Comparison of ENCODE assay signal across 10 cellular contexts in genomic region chr7:101100858-101101847, GRCh38. TPM values are rescaled to one million over a fixed set of nuclear protein-coding genes. Genes with fewer than 3 reads are reported as not detected.
A peak's percentile ranks its signal among the peaks of the same experiment; 100 is the strongest.
DNase-seq lines count a peak whose midpoint lies in the region; ATAC-seq, FAIRE-seq and TF ChIP-seq lines count a peak whose summit lies in the region.
"Had no signal": no experiment of that assay in that cellular context is flagged by ENCODE, and none has a peak within 500 bp of the region (broad histone marks: within the 10 kb centered on the region; RNA-seq: fewer than 3 reads in every experiment).

No MANE protein-coding gene starts in this region.

- H3K4me1 ChIP-seq in HUES48 (ENCODE audit: control insufficient read depth, insufficient read depth, low read length): peaks cover 25% of the 10 kb centered on the region
- peaks cover 29% of the 10 kb centered on the region for H3K4me1 ChIP-seq in astrocyte (ENCODE audit: insufficient read depth, low read length)
- H3K4me1 ChIP-seq in right lobe of liver: peaks cover 2 to 59% (median 26%) of the 10 kb centered on the region in 4 donors
- H3K4me1 ChIP-seq in thoracic aorta (ENCODE audit: control insufficient read depth in 1 of 2, low read depth in 2 of 2): peaks cover 13 to 30% of the 10 kb centered on the region in 2 donors
- peaks cover 13% of the 10 kb centered on the region for H3K4me1 ChIP-seq in BE2C

- no peaks in the 10 kb centered on the region for H3K9me3 ChIP-seq in HUES48 (ENCODE audit: control insufficient read depth, insufficient read depth, low read length)
- H3K9me3 ChIP-seq in astrocyte (ENCODE audit: insufficient read depth, low read depth, low read length): no peaks in the 10 kb centered on the region
- H3K9me3 ChIP-seq in right lobe of liver: no peaks in the 10 kb centered on the region
- no peaks in the 10 kb centered on the region for H3K9me3 ChIP-seq in thoracic aorta
- no peaks in the 10 kb centered on the region for H3K9me3 ChIP-seq in BE2C

- H3K4me3 ChIP-seq in HUES48 (ENCODE audit: low read depth, low read length) (no peak overlapping the region), astrocyte (ENCODE audit: insufficient read depth, low read depth, low read length) (no peak overlapping the region), right lobe of liver (no peak overlapping the region), thoracic aorta (no peak overlapping the region), BE2C (ENCODE audit: low read depth, low read length) (no peak overlapping the region)

- peak overlapping the region; percentile 63 for H3K4me2 ChIP-seq in astrocyte (ENCODE audit: low read length)

- intact Hi-C loops in right lobe of liver (cut with DNase I): no loop called here

- peaks cover 39% of the 10 kb centered on the region for H3K4me1 Mint-ChIP-seq in astrocyte (ENCODE audit: low read depth, unreplicated experiment)

- 85% methylated on average over 11 of the region's 18 CpGs for WGBS in right lobe of liver (ENCODE audit: insufficient coverage, low coverage, low lambda C conversion rate, missing lambda C conversion rate)

- no peak for FAIRE-seq in astrocyte (lab: Jason Lieb, UNC)

- H3K36me3 ChIP-seq in HUES48 (ENCODE audit: control insufficient read depth, insufficient read depth, low read length) (no peaks in the 10 kb centered on the region), astrocyte (ENCODE audit: insufficient read depth, low read length) (no peaks in the 10 kb centered on the region), right lobe of liver (no peaks in the 10 kb centered on the region), thoracic aorta (no peaks in the 10 kb centered on the region), BE2C (no peaks in the 10 kb centered on the region)

- peak overlapping the region; percentile 60 for H3K4me3 Mint-ChIP-seq in astrocyte (ENCODE audit: unreplicated experiment)
- H3K4me3 Mint-ChIP-seq: T-cell had no signal

- ATAC-seq in right lobe of liver: no peak
- no peak for ATAC-seq in thoracic aorta (ENCODE audit: insufficient number of reproducible peaks, low FRiP score, low read depth)
- ATAC-seq in left lobe of liver: no peak
- ATAC-seq in GM21786 (IDR thresholded peaks at IDR 0.05; ENCODE audit: unreplicated experiment): no peak

- TF ChIP-seq CTCF in astrocyte (IDR thresholded peaks at IDR 0.05; ENCODE audit: insufficient read depth, low read depth, low read length) (no peak), right lobe of liver (IDR thresholded peaks at IDR 0.05) (no peak), thoracic aorta (IDR thresholded peaks at IDR 0.05) (no peak), BE2C (IDR thresholded peaks at IDR 0.05; ENCODE audit: low read depth, low read length) (no peak)

- no peaks in the 10 kb centered on the region for H3K27me3 Mint-ChIP-seq in astrocyte (ENCODE audit: low read depth, unreplicated experiment)

- H4K20me1 ChIP-seq in astrocyte (ENCODE audit: insufficient read depth, low read length): no peaks in the 10 kb centered on the region

- DNase-seq in astrocyte (ENCODE audit: low read depth): no peak
- no peak for DNase-seq in right lobe of liver
- DNase-seq in thoracic aorta (ENCODE audit: low spot score): no peak
- DNase-seq in left lobe of liver (ENCODE audit: low spot score): no peak
- DNase-seq in C1 segment of cervical spinal cord (lab: John Stamatoyannopoulos, UW): no peak
- no peak for DNase-seq in BE2C
- DNase-seq: NCI-H526 treated with DMSO at 0.1 percent for 48 hours had no signal

- TF ChIP-seq POLR2A in right lobe of liver (IDR thresholded peaks at IDR 0.05): no peak

- H3K9ac ChIP-seq in HUES48 (ENCODE audit: low read depth, low read length): peak overlapping the region; percentile 37; the same call in 1 of the 2 replicates
- H3K9ac ChIP-seq in astrocyte (ENCODE audit: low read length): peak overlapping the region; percentile 79

- H3K27me3 ChIP-seq in HUES48 (ENCODE audit: control insufficient read depth, insufficient read depth, low read length) (no peaks in the 10 kb centered on the region), astrocyte (ENCODE audit: insufficient read depth, low read length) (no peaks in the 10 kb centered on the region), right lobe of liver (no peaks in the 10 kb centered on the region), thoracic aorta (replicated peaks; ENCODE audit: insufficient read depth) (no peaks in the 10 kb centered on the region), BE2C (no peaks in the 10 kb centered on the region)

- H3K36me3 Mint-ChIP-seq in astrocyte (ENCODE audit: low read depth, unreplicated experiment): peaks cover 3% of the 10 kb centered on the region
- H3K36me3 Mint-ChIP-seq: T-cell had no signal

- H3K79me2 ChIP-seq in astrocyte (ENCODE audit: insufficient read depth, low read length): peaks cover 7% of the 10 kb centered on the region

- no peak overlapping the region for H2AFZ ChIP-seq in astrocyte (ENCODE audit: low read depth, low read length)

- H3K27ac ChIP-seq in HUES48 (ENCODE audit: low read depth, low read length): peak overlapping the region; percentile 68
- peak overlapping the region; percentile 98 for H3K27ac ChIP-seq in astrocyte (ENCODE audit: low read depth, low read length)
- peak overlapping the region in 2 of 3 donors; percentile 56 to 68 for H3K27ac ChIP-seq in right lobe of liver
- peak overlapping the region; percentile 90 to 93 for H3K27ac ChIP-seq in thoracic aorta

- peak overlapping the region; percentile 99 for H3K27ac Mint-ChIP-seq in astrocyte (ENCODE audit: unreplicated experiment)
- H3K27ac Mint-ChIP-seq: T-cell had no signal

- no peaks in the 10 kb centered on the region for H3K9me3 Mint-ChIP-seq in astrocyte (ENCODE audit: unreplicated experiment)
- H3K9me3 Mint-ChIP-seq: T-cell had no signal

RNA-seq across cellular contexts. Expression of gene TRIM56, which starts 15.9 kb away (rescaled TPM):
- total RNA-seq in astrocyte (24.2 and 24.4 TPM in 2 replicates), right lobe of liver (10 to 100 TPM in 5 of 6 experiments, 1 to 10 TPM in 1; 9.2 to 19.7 (median 17.6) TPM), thoracic aorta (10 to 100 TPM; 32.1 to 44.5 TPM), left lobe of liver (23.5 TPM)
- 8.9 TPM for polyA plus RNA-seq in BE2C (2012; ENCODE audit: insufficient read depth, insufficient read length, low read depth)

RNA-seq across cellular contexts. Expression of gene SERPINE1, which starts 25.8 kb away (rescaled TPM):
- total RNA-seq in astrocyte (1,303 and 1,496 TPM in 2 replicates), right lobe of liver (100 to 1,000 TPM in 3 of 6 experiments, 10 to 100 TPM in 2, 1 to 10 TPM in 1; 5.4 to 497 (median 98.6) TPM), thoracic aorta (1,000 to 10,000 TPM in 1 of 2 donors, 100 to 1,000 TPM in 1; 542 to 1,009 TPM), left lobe of liver (27.5 TPM)
- 2.7 TPM for polyA plus RNA-seq in BE2C (2012; ENCODE audit: insufficient read depth, insufficient read length, low read depth)

RNA-seq across cellular contexts. Expression of gene AP1S1, which starts 53.1 kb away (rescaled TPM):
- total RNA-seq in astrocyte (172 and 181 TPM in 2 replicates), right lobe of liver (10 to 100 TPM; 24.0 to 56.5 (median 26.4) TPM), thoracic aorta (10 to 100 TPM; 11.9 to 33.0 TPM), left lobe of liver (26.8 TPM)
- 312 TPM for polyA plus RNA-seq in BE2C (2012; ENCODE audit: insufficient read depth, insufficient read length, low read depth)
